Comparison of ENCODE assay signal across 8 cellular contexts in the genomic region with DNA sequence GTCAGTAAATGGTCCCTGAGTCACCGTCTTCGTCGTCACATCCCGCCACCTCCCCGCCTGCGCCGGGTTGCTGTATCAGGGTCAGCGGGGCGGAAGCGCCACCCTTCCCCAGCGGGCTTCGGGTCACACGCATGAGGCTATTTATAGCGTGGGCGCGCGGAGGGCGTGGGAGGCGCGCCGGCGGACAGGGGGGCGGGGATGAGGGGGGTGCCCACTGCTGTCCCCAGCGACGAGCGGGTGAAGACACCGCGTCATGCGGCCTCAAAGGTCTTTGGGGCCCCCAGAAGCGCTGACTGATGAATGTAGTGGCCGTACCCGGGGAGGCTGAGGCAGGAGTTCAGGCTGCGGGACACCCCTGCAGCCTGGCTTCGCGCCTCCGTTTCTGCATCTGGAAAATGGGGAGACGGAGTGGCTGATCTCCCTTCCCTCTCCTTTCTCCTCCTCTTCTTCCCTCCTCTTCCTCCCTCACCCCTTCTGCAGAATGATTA. TPM values are rescaled to one million over a fixed set of nuclear protein-coding genes. Genes with fewer than 3 reads are reported as not detected.
A peak's percentile ranks its signal among the peaks of the same experiment; 100 is the strongest.
DNase-seq lines count a peak whose midpoint lies in the region; ATAC-seq and TF ChIP-seq lines count a peak whose summit lies in the region.

No MANE protein-coding gene starts in this region.

- H3K27ac Mint-ChIP-seq in CD4-positive, alpha-beta T cell: no peak overlapping the region

- H3K36me3 Mint-ChIP-seq in CD4-positive, alpha-beta T cell (ENCODE audit: low read depth): no peaks in the 10 kb centered on the region

- H3K27me3 Mint-ChIP-seq in CD4-positive, alpha-beta T cell: peaks cover 85% of the 10 kb centered on the region

- TF ChIP-seq CTCF in CD4-positive, alpha-beta T cell (IDR thresholded peaks at IDR 0.05): no peak

- H3K4me3 Mint-ChIP-seq in CD4-positive, alpha-beta T cell: no peak overlapping the region

- intact Hi-C loops in CD4-positive, alpha-beta T cell (cut with DNase I, micrococcal nuclease): no loop called here

- CTCF ChIA-PET in CD4-positive, alpha-beta T cell (lab: Charles Lee): interaction anchor here (0.7 kb wide), 1 partner anchor 13 kb away, joined by 3 read pairs; no protein-coding TSS in a partner anchor

- H3K9me3 ChIP-seq in CD4-positive, alpha-beta T cell (ENCODE audit: control insufficient read depth, low read length): no peaks in the 10 kb centered on the region

- H3K27ac ChIP-seq in CD4-positive, alpha-beta T cell (ENCODE audit: low read depth, low read length): no peak overlapping the region

- peak in 4 of 10 experiments; percentile 12 to 38 (median 30) for DNase-seq in CD4-positive, alpha-beta T cell
- DNase-seq in dermis microvascular lymphatic vessel endothelial cell (ENCODE audit: low read depth in 2 of 2) (peak; percentile 70 to 82), lung microvascular endothelial cell (ENCODE audit: low read depth in 2 of 2) (peak; percentile 87 to 90), NCI-H82 (lab: John Stamatoyannopoulos, UW) (no peak), NCI-H1436 treated with DMSO at 0.1 percent for 48 hours (lab: John Stamatoyannopoulos, UW) (no peak)
- DNase-seq in stimulated activated CD8-positive, alpha-beta memory T cell treated with anti-CD3 and anti-CD28 coated beads, Interleukin-7, amount 100 ng/mL, for 1 hour (ENCODE audit: low read depth in 2 of 2): peak; percentile 27 to 30

- POLR2A ChIA-PET in CD4-positive, alpha-beta T cell (lab: Charles Lee): no interaction called here

- H3K27me3 ChIP-seq in CD4-positive, alpha-beta T cell (ENCODE audit: control insufficient read depth, insufficient read depth, low read length): peaks cover 54% of the 10 kb centered on the region

- no peaks in the 10 kb centered on the region for H3K4me1 Mint-ChIP-seq in CD4-positive, alpha-beta T cell (ENCODE audit: low read depth)

- no peaks in the 10 kb centered on the region for H3K9me3 Mint-ChIP-seq in CD4-positive, alpha-beta T cell

- peak; percentile 48 for ATAC-seq in CD4-positive, alpha-beta T cell (ENCODE audit: poor library complexity)
- ATAC-seq in HG03175 (IDR thresholded peaks at IDR 0.05; ENCODE audit: unreplicated experiment): peak; percentile 79
- peak; percentile 86 to 88 for ATAC-seq in activated CD4-positive, CD25-positive, alpha-beta regulatory T cell treated with anti-CD3 and anti-CD28 coated beads, Interleukin-2, amount 50 U/mL, for 24 hours

RNA-seq across cellular contexts. Expression of gene UNC13A, which starts 7.9 kb away (rescaled TPM):
- total RNA-seq in CD4-positive, alpha-beta T cell: under 1 TPM; 0.11 to 0.14 TPM
- total RNA-seq in dermis microvascular lymphatic vessel endothelial cell (0.13 TPM in 2 replicates), lung microvascular endothelial cell (under 0.01 TPM in 2 replicates)

RNA-seq across cellular contexts. Expression of gene MAP1S, which starts 39.0 kb away (rescaled TPM):
- 10 to 100 TPM; 18.1 to 21.4 TPM for total RNA-seq in CD4-positive, alpha-beta T cell
- total RNA-seq in dermis microvascular lymphatic vessel endothelial cell (27.5 and 52.5 TPM in 2 replicates), lung microvascular endothelial cell (26.0 and 39.7 TPM in 2 replicates)

Comparison
In these comparisons a context has a peak if more than half of its experiments do, and no peak if none do; other contexts are left out.
1. DNase-seq: peak in dermis microvascular lymphatic vessel endothelial cell (2 of 2), lung microvascular endothelial cell (2 of 2) and stimulated activated CD8-positive, alpha-beta memory T cell treated with anti-CD3 and anti-CD28 coated beads, Interleukin-7, amount 100 ng/mL, for 1 hour (2 of 2); none in NCI-H82 (single experiment) and NCI-H1436 treated with DMSO at 0.1 percent for 48 hours (single experiment).
2. Peak in every context shown above with its lines, with median percentiles within 50 percentile points of each other: ATAC-seq.